ENCODE assay signal across 18 cellular contexts in genomic region chr11:13346470-13346869, GRCh38.
A peak's percentile ranks its signal among the peaks of the same experiment; 100 is the strongest.
DNase-seq lines count a peak whose midpoint lies in the region; ATAC-seq, FAIRE-seq and TF ChIP-seq lines count a peak whose summit lies in the region.
"Had no signal": no experiment of that assay in that cellular context is flagged by ENCODE, and none has a peak within 500 bp of the region (broad histone marks: within the 10 kb centered on the region; RNA-seq: fewer than 3 reads in every experiment).

No MANE protein-coding gene starts in this region.

- H2BK5ac ChIP-seq in IMR-90 (ENCODE audit: low read depth, low read length, poor library complexity, severe bottlenecking) = no peak overlapping the region

- H3K4me1 ChIP-seq in HepG2 (ENCODE audit: insufficient read depth, low read length) (no peaks in the 10 kb centered on the region), right lobe of liver (peaks cover 0 to 8% (median 2%) of the 10 kb centered on the region in 4 donors), IMR-90 (ENCODE audit: control insufficient read depth, insufficient read depth, low read length) (0 out of 2 replicates have a peak, but pooled peaks cover 2% of the 10 kb centered on the region)

- no peak overlapping the region for H2BK120ac ChIP-seq in IMR-90 (ENCODE audit: low read depth, low read length)

- no peak overlapping the region for H3K56ac ChIP-seq in IMR-90 (ENCODE audit: extremely low read depth, insufficient read depth, low read length)

- H2AFZ ChIP-seq in HepG2 (ENCODE audit: low read length) (no peak overlapping the region), IMR-90 (replicated peaks; ENCODE audit: low read length, poor library complexity) (no peak overlapping the region)

- no peak overlapping the region for H3K9ac ChIP-seq in HepG2 (ENCODE audit: insufficient read depth, low read depth, low read length)
- H3K9ac ChIP-seq in IMR-90 (ENCODE audit: low read depth, low read length) = no peak overlapping the region

- H4K20me1 ChIP-seq in HepG2 (ENCODE audit: insufficient read depth, low read length) (no peaks in the 10 kb centered on the region; the same call in 1 of the 2 replicates), IMR-90 (ENCODE audit: insufficient read depth, low read length) (no peaks in the 10 kb centered on the region; the same call in 1 of the 2 replicates)

- H3K9me3 ChIP-seq in HepG2 (ENCODE audit: low read length) (no peaks in the 10 kb centered on the region), right lobe of liver (no peaks in the 10 kb centered on the region), IMR-90 (ENCODE audit: control insufficient read depth, insufficient read depth, low read length) (no peaks in the 10 kb centered on the region)
- H3K9me3 ChIP-seq: BLaER1 treated with 17β-estradiol and CSF1 and Interleukin-3, amounts not matched to agents 10 nM and 100 nM had no signal

- no peaks in the 10 kb centered on the region for H3K9me3 Mint-ChIP-seq in central memory CD8-positive, alpha-beta T cell
- no peaks in the 10 kb centered on the region for H3K9me3 Mint-ChIP-seq in chondrocyte (ENCODE audit: low read depth)
- H3K9me3 Mint-ChIP-seq: CD4-positive, CD25-positive, alpha-beta regulatory T cell; HFFc6; IgD-negative memory B cell had no signal

- peaks cover 31% of the 10 kb centered on the region for H3K36me3 Mint-ChIP-seq in central memory CD8-positive, alpha-beta T cell (ENCODE audit: insufficient read depth)
- H3K36me3 Mint-ChIP-seq in chondrocyte (ENCODE audit: low read depth) = peaks cover 5% of the 10 kb centered on the region

- H3K79me2 ChIP-seq in HepG2 (ENCODE audit: insufficient read depth, low read length) = no peaks in the 10 kb centered on the region

- H3K27me3 Mint-ChIP-seq in central memory CD8-positive, alpha-beta T cell = no peaks in the 10 kb centered on the region
- H3K27me3 Mint-ChIP-seq in chondrocyte (ENCODE audit: low read depth) = no peaks in the 10 kb centered on the region
- H3K27me3 Mint-ChIP-seq: CD4-positive, CD25-positive, alpha-beta regulatory T cell; IgD-negative memory B cell had no signal

- no peak for TF ChIP-seq EP300 in HepG2 (IDR thresholded peaks at IDR 0.05; ENCODE audit: low read depth in 2 of 2, low read length in 2 of 2)
- no peak for TF ChIP-seq EP300 in HepG2 (CRISPR knock-in tag; IDR thresholded peaks at IDR 0.05; ENCODE audit: borderline replicate concordance)

- CTCF ChIA-PET in HepG2 (lab: Yijun Ruan, JAX; ENCODE audit: low intra/inter-chr PET ratio, low total read pairs) (no interaction called here), IMR-90 (lab: Yijun Ruan, JAX) (interaction anchor here (0.7 to 1.1 kb wide), 3 partner anchors 130 to 385 kb away, joined by 3 read pairs; no protein-coding TSS in a partner anchor)

- no peak; the same call in 2 of the 3 replicates for ATAC-seq in HepG2
- ATAC-seq in right lobe of liver = no peak
- ATAC-seq in IMR-90 (ENCODE audit: low read depth) = no peak
- no peak for ATAC-seq in central memory CD8-positive, alpha-beta T cell (replicated peaks; ENCODE audit: extremely low read depth, poor library complexity, severe bottlenecking)

- H3K4me3 ChIP-seq in HepG2 (replicated peaks in 1 of 3; ENCODE audit: insufficient read depth in 1 of 3, low read depth in 2 of 3, low read length in 3 of 3) = no peak overlapping the region
- H3K4me3 ChIP-seq in right lobe of liver = no peak overlapping the region
- no peak overlapping the region for H3K4me3 ChIP-seq in IMR-90 (ENCODE audit: insufficient read depth, low read depth, low read length)
- H3K4me3 ChIP-seq: BLaER1 treated with 17β-estradiol and CSF1 and Interleukin-3, amounts not matched to agents 10 nM and 100 nM had no signal

- H3K4me1 Mint-ChIP-seq in central memory CD8-positive, alpha-beta T cell = peaks cover 59% of the 10 kb centered on the region
- H3K4me1 Mint-ChIP-seq in chondrocyte (ENCODE audit: low read depth) = peaks cover 9% of the 10 kb centered on the region

- no peak overlapping the region for H2BK15ac ChIP-seq in IMR-90 (ENCODE audit: low read depth, low read length)

- no peak overlapping the region for H4K91ac ChIP-seq in IMR-90 (ENCODE audit: insufficient read depth, low read depth, low read length)

- in situ Hi-C loops in HepG2 (cut with HindIII; ENCODE audit: extremely low pct_ligation_motif_present, low pct_unique_long_range_greater_than_20kb) (loop anchor here (10.0 kb wide), 1 partner anchor 382 kb away; no protein-coding TSS in a partner anchor), IMR-90 (cut with MboI; ENCODE audit: low sequenced_read_pairs) (loop anchor here (25.0 kb wide), 1 partner anchor 1034 kb away; no protein-coding TSS in a partner anchor)

- H3K27me3 ChIP-seq in HepG2 (ENCODE audit: control insufficient read depth in 1 of 2, insufficient read depth in 2 of 2, low read length in 2 of 2) (no peaks in the 10 kb centered on the region), right lobe of liver (no peaks in the 10 kb centered on the region), IMR-90 (ENCODE audit: control insufficient read depth, insufficient read depth, low read length) (no peaks in the 10 kb centered on the region)
- H3K27me3 ChIP-seq: BLaER1 treated with 17β-estradiol and CSF1 and Interleukin-3, amounts not matched to agents 10 nM and 100 nM had no signal

- no peak overlapping the region for H4K5ac ChIP-seq in IMR-90 (ENCODE audit: low read depth, low read length)

- no peak overlapping the region for H2AK9ac ChIP-seq in IMR-90 (replicated peaks; ENCODE audit: low read depth, low read length, poor library complexity)

- intact Hi-C loops in HepG2 (cut with micrococcal nuclease; ENCODE audit: unreplicated experiment) = no loop called here
- intact Hi-C loops in right lobe of liver (cut with DNase I) = no loop called here
- intact Hi-C loops in IMR-90 (cut with micrococcal nuclease) = no loop called here

- TF ChIP-seq CTCF in HepG2 (CRISPR knock-in tag; IDR thresholded peaks at IDR 0.05) (no peak), right lobe of liver (IDR thresholded peaks at IDR 0.05) (no peak), IMR-90 (conservative IDR thresholded peaks at IDR 0.05; ENCODE audit: low read depth, low read length) (no peak), chondrocyte (IDR thresholded peaks at IDR 0.05) (no peak)

- no peak overlapping the region for H3K23ac ChIP-seq in IMR-90 (ENCODE audit: low read depth, low read length)

- H2BK20ac ChIP-seq in IMR-90 (ENCODE audit: low read depth, low read length) = no peak overlapping the region

- H3K9me1 ChIP-seq in IMR-90 (ENCODE audit: insufficient read depth, low read length) = peaks cover 7% of the 10 kb centered on the region

- no peak overlapping the region for H2AK5ac ChIP-seq in IMR-90 (ENCODE audit: low read depth, low read length)

- H3K79me1 ChIP-seq in IMR-90 (ENCODE audit: low read depth in 1 of 2, low read length in 2 of 2) = peaks cover 5 to 42% of the 10 kb centered on the region in 2 experiments; a peak in 3 of 4 replicates

- dilution Hi-C loops in IMR-90 (cut with HindIII; ENCODE audit: low sequenced_read_pairs, unreplicated experiment) = no loop called here

- H3K18ac ChIP-seq in IMR-90 (ENCODE audit: low read depth, low read length) = no peak overlapping the region

- H3K4me3 Mint-ChIP-seq in central memory CD8-positive, alpha-beta T cell = no peak overlapping the region
- no peak overlapping the region for H3K4me3 Mint-ChIP-seq in chondrocyte (ENCODE audit: unreplicated experiment)
- H3K4me3 Mint-ChIP-seq: HFFc6, IgD-negative memory B cell had no signal

- no peak overlapping the region for H3K4me2 ChIP-seq in HepG2 (ENCODE audit: low read depth, low read length)
- no peak overlapping the region for H3K4me2 ChIP-seq in IMR-90 (ENCODE audit: low read depth, low read length)

- no peak for DNase-seq in HepG2 (ENCODE audit: low spot score)
- no peak for DNase-seq in right lobe of liver
- no peak for DNase-seq in IMR-90
- no peak for DNase-seq in central memory CD8-positive, alpha-beta T cell (ENCODE audit: low spot score in 2 of 2)
- no peak for DNase-seq in DMS 273 (lab: John Stamatoyannopoulos, UW; ENCODE audit: unreplicated experiment)
- no peak for DNase-seq in activated CD4-positive, alpha-beta T cell treated with anti-CD3 and anti-CD28 coated beads, Interleukin-2, amount 50 U/mL, for 48 hours
- no peak for DNase-seq in chondrocyte (ENCODE audit: low spot score)
- DNase-seq: 8988T; ACHN; Calu3; CD4-positive, CD25-positive, alpha-beta regulatory T cell; DMS79; HCEC 1CT; HFFc6 had no signal

- no peak for FAIRE-seq in HepG2 (lab: Jason Lieb, UNC)
- FAIRE-seq: GM19239 had no signal

- BruUV-seq in HepG2 (replicated peaks; lab: Mats Ljungman, UMichigan) (no TSS peak), IMR-90 (replicated peaks; lab: Mats Ljungman, UMichigan) (no TSS peak)

- 60% methylated on average over 4 of the region's 5 CpGs for WGBS in HepG2 (ENCODE audit: low lambda C conversion rate)
- WGBS in right lobe of liver (ENCODE audit: insufficient coverage, low coverage, low lambda C conversion rate, missing lambda C conversion rate) = 100% methylated on average over 1 of the region's 5 CpGs
- 67% methylated on average over 1 of the region's 5 CpGs; no CpG with 5 or more reads in 1 of the 2 experiments for WGBS in IMR-90 (ENCODE audit: extremely low coverage in 2 of 2, insufficient read length in 1 of 2), 2 experiments

- no peak for TF ChIP-seq RAD21 in HepG2 (CRISPR knock-in tag; IDR thresholded peaks at IDR 0.05)
- no peak for TF ChIP-seq RAD21 in IMR-90 (IDR thresholded peaks at IDR 0.05; ENCODE audit: low read length)

- H3K27ac ChIP-seq in HepG2 (ENCODE audit: extremely low read length, insufficient read depth, low read length) (no peak overlapping the region), right lobe of liver (no peak overlapping the region), IMR-90 (ENCODE audit: insufficient read depth, low read length) (no peak overlapping the region)
- H3K27ac ChIP-seq: HL-60 had no signal

- H3K4ac ChIP-seq in IMR-90 (ENCODE audit: low read depth, low read length) = no peak overlapping the region

- peak overlapping the region; percentile 52 for H3K27ac Mint-ChIP-seq in central memory CD8-positive, alpha-beta T cell (ENCODE audit: low read depth)
- no peak overlapping the region for H3K27ac Mint-ChIP-seq in chondrocyte (ENCODE audit: unreplicated experiment)
- H3K27ac Mint-ChIP-seq: HFFc6, IgD-negative memory B cell had no signal

- no peak overlapping the region for H4K8ac ChIP-seq in IMR-90 (ENCODE audit: low read depth in 2 of 2, low read length in 2 of 2)

- POLR2A ChIA-PET in HepG2 (lab: Yijun Ruan, JAX) (no interaction called here), IMR-90 (lab: Charles Lee; ENCODE audit: unreplicated experiment) (no interaction called here)

- no peak overlapping the region for H3K14ac ChIP-seq in IMR-90 (replicated peaks; ENCODE audit: low read depth, low read length)

- H3K36me3 ChIP-seq in HepG2 (replicated peaks in 1 of 2; ENCODE audit: control insufficient read depth in 1 of 2, insufficient read depth in 2 of 2, low read length in 2 of 2) (no peaks in the 10 kb centered on the region), right lobe of liver (peaks cover 0 to 21% (median 0%) of the 10 kb centered on the region in 4 donors), IMR-90 (ENCODE audit: control insufficient read depth, insufficient read depth, low read length) (no peaks in the 10 kb centered on the region)

- TF ChIP-seq POLR2A in HepG2 (IDR thresholded peaks at IDR 0.05; ENCODE audit: insufficient read depth in 1 of 2, low read depth in 2 of 2, low read length in 2 of 2) = no peak
- TF ChIP-seq POLR2A in right lobe of liver (IDR thresholded peaks at IDR 0.05) = no peak
- no peak for TF ChIP-seq POLR2A in IMR-90 (IDR thresholded peaks at IDR 0.05; ENCODE audit: low read depth, low read length)

TF ChIP-seq in IMR-90, 13 proteins besides CTCF, POLR2A, EP300 and RAD21 (continues in another document):
- TF ChIP-seq NFE2L2 (IDR thresholded peaks at IDR 0.05; ENCODE audit: low read depth, low read length) = no peak
